In the genomic region with DNA sequence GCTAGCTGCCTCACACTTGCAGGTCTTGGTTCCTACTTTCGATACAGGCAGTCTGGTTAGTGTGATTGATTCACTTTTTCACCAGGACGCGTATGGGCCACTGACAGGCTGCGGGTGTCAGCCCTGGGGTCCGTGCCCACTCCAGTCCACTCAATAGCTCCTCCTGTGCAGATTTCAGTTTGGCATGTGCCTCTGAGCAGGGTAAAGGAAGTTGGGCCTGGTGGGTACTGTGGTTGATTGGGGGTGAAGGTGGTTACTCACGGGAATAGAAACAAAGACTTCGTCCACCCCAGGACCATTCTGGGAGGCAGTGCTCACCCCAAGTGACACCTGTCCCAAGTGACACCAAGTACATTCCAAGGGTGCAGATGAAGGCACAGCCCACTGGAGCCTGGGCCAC, we compare ENCODE assay signal across 1 cellular context.
TF ChIP-seq lines count a peak whose summit lies in the region.

No MANE protein-coding gene starts in this region.

TF ChIP-seq in WTC11, 78 proteins besides CTCF, POLR2A, EP300 and RAD21:
- TF ChIP-seq, protein P1, sequence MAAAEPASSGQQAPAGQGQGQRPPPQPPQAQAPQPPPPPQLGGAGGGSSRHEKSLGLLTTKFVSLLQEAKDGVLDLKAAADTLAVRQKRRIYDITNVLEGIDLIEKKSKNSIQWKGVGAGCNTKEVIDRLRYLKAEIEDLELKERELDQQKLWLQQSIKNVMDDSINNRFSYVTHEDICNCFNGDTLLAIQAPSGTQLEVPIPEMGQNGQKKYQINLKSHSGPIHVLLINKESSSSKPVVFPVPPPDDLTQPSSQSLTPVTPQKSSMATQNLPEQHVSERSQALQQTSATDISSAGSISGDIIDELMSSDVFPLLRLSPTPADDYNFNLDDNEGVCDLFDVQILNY (CRISPR knock-in tag; IDR thresholded peaks at IDR 0.05): no peak
- TF ChIP-seq RORB (CRISPR knock-in tag; IDR thresholded peaks at IDR 0.05) (no peak), ZNF671 (CRISPR knock-in tag; IDR thresholded peaks at IDR 0.05) (no peak), AR (CRISPR knock-in tag; IDR thresholded peaks at IDR 0.05) (no peak)
